In genomic region chr12:6188954-6189353, GRCh38 we compare ENCODE assay signal across 15 cellular contexts.
"Had no signal": no experiment of that assay in that cellular context is flagged by ENCODE, and none has a peak within 500 bp of the region (broad histone marks: within the 10 kb centered on the region; RNA-seq: fewer than 3 reads in every experiment).

No MANE protein-coding gene starts in this region.

- H3K27me3 ChIP-seq: breast epithelium, dorsolateral prefrontal cortex, upper lobe of right lung had no signal

- FAIRE-seq: endometrium had no signal

- H3K4me1 ChIP-seq: breast epithelium, foreskin keratinocyte had no signal

- H3K4me3 ChIP-seq: breast epithelium, dorsolateral prefrontal cortex, skin epidermis, upper lobe of right lung had no signal

- H3K9me3 ChIP-seq: breast epithelium, upper lobe of right lung had no signal

- DNase-seq: activated CD4-positive, alpha-beta T cell treated with anti-CD3 and anti-CD28 coated beads, Interleukin-2, amount 50 U/mL, for 48 hours; activated CD4-positive, CD25-positive, alpha-beta regulatory T cell treated with anti-CD3 and anti-CD28 coated beads, Interleukin-2, amount 50 U/mL, for 72 hours; activated CD8-positive, alpha-beta memory T cell treated with anti-CD3 and anti-CD28 coated beads, Interleukin-2, amount 10 ng/mL, durations not matched to agents 7 days and 5 days; activated effector memory CD4-positive, alpha-beta T cell treated with Interleukin-2 at 50 U/mL for 16 hours; activated T-cell treated with anti-CD3 and anti-CD28 coated beads, Interleukin-2, amount 50 U/mL, for 24 hours; amniotic stem cell; dorsolateral prefrontal cortex; retina; stimulated activated CD4-positive, alpha-beta T cell treated with anti-CD3 and anti-CD28 coated beads, Interleukin-4, amount 100 ng/mL, for 4 hours; upper lobe of right lung had no signal

- H3K27ac ChIP-seq: breast epithelium, dorsolateral prefrontal cortex, foreskin keratinocyte, upper lobe of right lung had no signal

- H3K27ac Mint-ChIP-seq: activated CD8-positive, alpha-beta memory T cell treated with anti-CD3 and anti-CD28 coated beads, Interleukin-2, amount 10 ng/mL, durations not matched to agents 7 days and 5 days; activated naive CD4-positive, alpha-beta T cell treated with anti-CD3 and anti-CD28 coated beads, Interleukin-2, amount 50 U/mL, for 72 hours; activated T-cell treated with anti-CD3 and anti-CD28 coated beads, Interleukin-2, amount 50 U/mL, for 24 hours had no signal

- ATAC-seq: activated CD8-positive, alpha-beta memory T cell treated with anti-CD3 and anti-CD28 coated beads, Interleukin-2, amount 10 ng/mL, durations not matched to agents 7 days and 5 days; activated naive CD4-positive, alpha-beta T cell treated with anti-CD3 and anti-CD28 coated beads, Interleukin-2, amount 50 U/mL, for 72 hours had no signal

- H3K36me3 ChIP-seq: breast epithelium, upper lobe of right lung had no signal

- H3K4me3 Mint-ChIP-seq: activated CD8-positive, alpha-beta memory T cell treated with anti-CD3 and anti-CD28 coated beads, Interleukin-2, amount 10 ng/mL, durations not matched to agents 7 days and 5 days; activated T-cell treated with anti-CD3 and anti-CD28 coated beads, Interleukin-2, amount 50 U/mL, for 24 hours had no signal

- H3K9me3 Mint-ChIP-seq: activated naive CD4-positive, alpha-beta T cell treated with anti-CD3 and anti-CD28 coated beads, Interleukin-2, amount 50 U/mL, for 72 hours; activated T-cell treated with anti-CD3 and anti-CD28 coated beads, Interleukin-2, amount 50 U/mL, for 24 hours had no signal
